In genomic region chr15:68281008-68281407, GRCh38 we compare ENCODE assay signal across 8 cellular contexts. TPM values are rescaled to one million over a fixed set of nuclear protein-coding genes. Genes with fewer than 3 reads are reported as not detected.
DNase-seq lines count a peak whose midpoint lies in the region; ATAC-seq, FAIRE-seq and TF ChIP-seq lines count a peak whose summit lies in the region.

No MANE protein-coding gene starts in this region.

- no peaks in the 10 kb centered on the region for H3K27me3 Mint-ChIP-seq in MCF 10A (ENCODE audit: insufficient read depth, unreplicated experiment)

- H3K27ac ChIP-seq in A549 (no peak overlapping the region), HUES48 (ENCODE audit: low read depth, low read length) (peak overlapping the region; percentile 42), muscle layer of colon (ENCODE audit: low read depth, low read length) (no peak overlapping the region)

- H3K4me3 ChIP-seq in A549 (0 out of 3 replicates have a peak overlapping the region, but pooled peaks have one; percentile 69), HUES48 (ENCODE audit: low read depth, low read length) (peak overlapping the region; percentile 78), muscle layer of colon (ENCODE audit: low read depth in 1 of 2, low read length in 2 of 2) (peak overlapping the region in 1 of 2 donors; percentile 97), lower leg skin (ENCODE audit: low read depth, poor library complexity, severe bottlenecking) (no peak overlapping the region)

- H3K27ac Mint-ChIP-seq in MCF 10A (ENCODE audit: low read depth, unreplicated experiment) = peak overlapping the region; percentile 99

- no peaks in the 10 kb centered on the region for H3K9me3 Mint-ChIP-seq in MCF 10A (ENCODE audit: unreplicated experiment)

- peaks cover 24% of the 10 kb centered on the region for H3K36me3 Mint-ChIP-seq in MCF 10A (ENCODE audit: insufficient read depth, unreplicated experiment)

- H3K36me3 ChIP-seq in HUES48 (ENCODE audit: control insufficient read depth, insufficient read depth, low read length) (peaks cover 14% of the 10 kb centered on the region), muscle layer of colon (ENCODE audit: insufficient read depth, low read length) (peaks cover 7% of the 10 kb centered on the region)

- TF ChIP-seq EP300 in A549 (IDR thresholded peaks at IDR 0.05) = no peak

- 57% methylated on average over 1 of the region's 1 CpG for WGBS in A549 (ENCODE audit: missing lambda C conversion rate)
- 15 to 18% methylated on average over 1 of the region's 1 CpG for WGBS in lower leg skin, 2 donors

- peaks cover 44% of the 10 kb centered on the region for H3K4me1 Mint-ChIP-seq in MCF 10A (ENCODE audit: insufficient read depth, unreplicated experiment)

- TF ChIP-seq RAD21 in A549 (conservative IDR thresholded peaks at IDR 0.05 in 1 of 2, IDR thresholded peaks at IDR 0.05 in 1 of 2) = no peak

- H3K4me1 ChIP-seq in A549 = peaks cover 51% of the 10 kb centered on the region
- H3K4me1 ChIP-seq in HUES48 (ENCODE audit: control insufficient read depth, insufficient read depth, low read length) = peaks cover 58% of the 10 kb centered on the region
- peaks cover 45% of the 10 kb centered on the region for H3K4me1 ChIP-seq in muscle layer of colon (ENCODE audit: insufficient read depth, low read length)

- H3K4me3 Mint-ChIP-seq in MCF 10A (ENCODE audit: unreplicated experiment) = peak overlapping the region; percentile 85

- CTCF ChIA-PET in A549 (lab: Yijun Ruan, JAX) (interaction anchor here (0.6 to 9.1 kb wide), 12 partner anchors 7 to 393 kb away, joined by 3 to 86 read pairs (median 3); no protein-coding TSS in a partner anchor), MCF 10A (lab: Yijun Ruan, JAX) (interaction anchor here (0.5 to 2.9 kb wide), 5 partner anchors 14 to 269 kb away, joined by 3 to 22 read pairs (median 7); no protein-coding TSS in a partner anchor)

- POLR2A ChIA-PET in A549 (lab: Yijun Ruan, JAX) = interaction anchor here (0.8 kb wide), 1 partner anchor 9 kb away, joined by 3 read pairs; no protein-coding TSS in a partner anchor
- POLR2A ChIA-PET in MCF 10A (lab: Yijun Ruan, JAX) = interaction anchor here (0.6 to 16.2 kb wide), 11 partner anchors 10 to 1937 kb away, joined by 3 to 415 read pairs (median 9); partner anchors contain the start of gene CLN6

- no peak for FAIRE-seq in A549 (lab: Jason Lieb, UNC)

- no peaks in the 10 kb centered on the region for H3K27me3 ChIP-seq in HUES48 (ENCODE audit: control insufficient read depth, insufficient read depth, low read length)
- no peaks in the 10 kb centered on the region for H3K27me3 ChIP-seq in muscle layer of colon (ENCODE audit: control insufficient read depth in 1 of 2, insufficient read depth in 2 of 2, low read length in 2 of 2)

- no TSS peak for BruUV-seq in MCF 10A (replicated peaks; lab: Mats Ljungman, UMichigan)

- ATAC-seq in A549 = no peak
- ATAC-seq in HG03565 (IDR thresholded peaks at IDR 0.05; ENCODE audit: unreplicated experiment) = no peak
- no peak for ATAC-seq in GM18861 (IDR thresholded peaks at IDR 0.05; ENCODE audit: unreplicated experiment)

- TF ChIP-seq POLR2A in A549 (IDR thresholded peaks at IDR 0.05; ENCODE audit: low read length) (no peak), lower leg skin (IDR thresholded peaks at IDR 0.05) (no peak)

- intact Hi-C loops in MCF 10A (cut with micrococcal nuclease) = no loop called here
- intact Hi-C loops in lower leg skin (cut with DNase I; ENCODE audit: low total_unique reads) = no loop called here

- DNase-seq in A549 (ENCODE audit: low read depth in 1 of 2, low spot score in 1 of 2) (no peak), MCF 10A (ENCODE audit: unreplicated experiment) (no peak), lower leg skin (ENCODE audit: low spot score in 2 of 2) (no peak), EL (no peak)

- peaks cover 6% of the 10 kb centered on the region; the same call in 1 of the 3 replicates for H3K9me3 ChIP-seq in A549
- H3K9me3 ChIP-seq in HUES48 (ENCODE audit: control insufficient read depth, insufficient read depth, low read length) = no peaks in the 10 kb centered on the region
- no peaks in the 10 kb centered on the region for H3K9me3 ChIP-seq in muscle layer of colon (ENCODE audit: low read length)

- TF ChIP-seq CTCF in A549 (IDR thresholded peaks at IDR 0.05) = no peak
- no peak for TF ChIP-seq CTCF in MCF 10A (IDR thresholded peaks at IDR 0.05; ENCODE audit: unreplicated experiment)
- no peak for TF ChIP-seq CTCF in lower leg skin (IDR thresholded peaks at IDR 0.05)

- H3K4me2 ChIP-seq in A549 = peak overlapping the region; percentile 89

- H3K9ac ChIP-seq in HUES48 (ENCODE audit: low read depth, low read length) (peak overlapping the region; percentile 8; the same call in 1 of the 2 replicates), muscle layer of colon (ENCODE audit: low read length) (peak overlapping the region; percentile 97)

TF ChIP-seq in A549, 52 proteins besides CTCF, POLR2A, EP300 and RAD21:
- TF ChIP-seq ZFP36 (IDR thresholded peaks at IDR 0.05; ENCODE audit: borderline replicate concordance, partially characterized antibody) (no peak), ESRRA (IDR thresholded peaks at IDR 0.05; ENCODE audit: borderline replicate concordance, low read length) (no peak), CEBPB (IDR thresholded peaks at IDR 0.05) (no peak), ATOH8 (CRISPR knock-in tag; IDR thresholded peaks at IDR 0.05; ENCODE audit: low read depth) (no peak), FOSL2 (IDR thresholded peaks at IDR 0.05) (no peak), FOSL2 (CRISPR knock-in tag; IDR thresholded peaks at IDR 0.05) (no peak), CBX2 (IDR thresholded peaks at IDR 0.05; ENCODE audit: borderline replicate concordance, low read depth) (no peak), SREBF2 (IDR thresholded peaks at IDR 0.05) (no peak), FOXS1 (CRISPR knock-in tag; IDR thresholded peaks at IDR 0.05) (no peak), MAZ (IDR thresholded peaks at IDR 0.05; ENCODE audit: borderline replicate concordance, low read depth, low read length) (no peak), RCOR1 (IDR thresholded peaks at IDR 0.05; ENCODE audit: low read depth, low read length) (no peak), JUNB (IDR thresholded peaks at IDR 0.05) (no peak), ZSCAN20 (CRISPR knock-in tag; IDR thresholded peaks at IDR 0.05) (no peak), MYC (IDR thresholded peaks at IDR 0.05; ENCODE audit: borderline replicate concordance, low read length) (no peak)

RNA-seq across cellular contexts. Expression of gene FEM1B, which starts 3.5 kb away (rescaled TPM):
- 59.1 and 103 TPM in 2 replicates for polyA plus RNA-seq in A549 (2011; rRNA removed)
- 13.8 and 19.7 TPM in 2 replicates for polyA plus RNA-seq in A549 (2012; cell fraction: cytosol; rRNA removed)
- 6.6 and 7.9 TPM in 2 replicates for polyA plus RNA-seq in A549 (2012; cell fraction: nucleus; rRNA removed)
- polyA plus RNA-seq in A549 (2017; fragmentation: RNase III; extraction: RNeasy Plus Mini Kit Qiagen cat#74134 plus additional on column Dnase treatment) = 18.4 to 19.7 TPM (median 19.5 TPM) in 3 replicates
- polyA minus RNA-seq in A549 (2011; rRNA and poly(A)+ RNA removed) = 242 and 289 TPM in 2 replicates
- 50.7 and 70.2 TPM in 2 replicates for total RNA-seq in MCF 10A (2022)
- total RNA-seq in lower leg skin = 10 to 100 TPM; 70.6 to 90.9 (median 82.4) TPM

RNA-seq across cellular contexts. Expression of gene CLN6, which starts 51.5 kb away (rescaled TPM):
- polyA plus RNA-seq in A549 (2011; rRNA removed) (47.5 and 58.0 TPM in 2 replicates), A549 (2017; fragmentation: RNase III; extraction: RNeasy Plus Mini Kit Qiagen cat#74134 plus additional on column Dnase treatment) (69.5 to 74.0 TPM (median 69.7 TPM) in 3 replicates)
- polyA plus RNA-seq in A549 (2012; cell fraction: cytosol; rRNA removed) = 87.7 and 149 TPM in 2 replicates
- 166 and 173 TPM in 2 replicates for polyA plus RNA-seq in A549 (2012; cell fraction: nucleus; rRNA removed)
- polyA minus RNA-seq in A549 (2011; rRNA and poly(A)+ RNA removed) = 124 and 139 TPM in 2 replicates
- total RNA-seq in MCF 10A (2022) (26.5 and 31.4 TPM in 2 replicates), lower leg skin (10 to 100 TPM in 3 of 4 donors, 1 to 10 TPM in 1; 9.9 to 22.5 (median 15.1) TPM)
